24 cellular contexts compared by ENCODE assay signal in genomic region chr10:104486803-104487202, GRCh38.
A peak's percentile ranks its signal among the peaks of the same experiment; 100 is the strongest.
DNase-seq lines count a peak whose midpoint lies in the region; ATAC-seq, FAIRE-seq and TF ChIP-seq lines count a peak whose summit lies in the region.
"Had no signal": no experiment of that assay in that cellular context is flagged by ENCODE, and none has a peak within 500 bp of the region (broad histone marks: within the 10 kb centered on the region; RNA-seq: fewer than 3 reads in every experiment).

No MANE protein-coding gene starts in this region.

- H3K27ac Mint-ChIP-seq in nephron progenitor cell = peak overlapping the region; percentile 33
- H3K27ac Mint-ChIP-seq: CD14-positive monocyte; CD4-positive, alpha-beta T cell; CD8-positive, alpha-beta memory T cell; GM23338 had no signal

- no peak for TF ChIP-seq EP300 in K562 (IDR thresholded peaks at IDR 0.05; ENCODE audit: low read length)

- no peaks in the 10 kb centered on the region; a peak in 1 of 5 replicates for H3K27me3 ChIP-seq in K562 (ENCODE audit: control insufficient read depth in 2 of 2, insufficient read depth in 2 of 2, low read length in 2 of 2)
- H3K27me3 ChIP-seq: BE2C; BLaER1 treated with 17β-estradiol and CSF1 and Interleukin-3, amounts not matched to agents 10 nM and 100 nM had no signal

- no peaks in the 10 kb centered on the region for H3K9me3 ChIP-seq in HEK293 (ENCODE audit: control insufficient read depth, insufficient read depth, low read depth, low read length)
- no peaks in the 10 kb centered on the region for H3K9me3 ChIP-seq in K562 (replicated peaks; ENCODE audit: control insufficient read depth, insufficient read depth, low read depth, low read length)
- H3K9me3 ChIP-seq: BE2C; BLaER1 treated with 17β-estradiol and CSF1 and Interleukin-3, amounts not matched to agents 10 nM and 100 nM; HAP-1 had no signal

- DNase-seq in K562 (ENCODE audit: extremely low read depth in 1 of 4, low spot score in 3 of 4) (no peak), nephron progenitor cell (no peak), NCI-H1092 treated with DMSO at 0.1 percent for 48 hours (lab: John Stamatoyannopoulos, UW) (no peak), AG08395 (ENCODE audit: low spot score) (no peak), NCI-H1417 (lab: John Stamatoyannopoulos, UW) (no peak)
- DNase-seq: AML-193; BE2C; CD4-positive, alpha-beta T cell; CD8-positive, alpha-beta memory T cell; DMS 273 treated with DMSO at 0.1 percent for 48 hours; DMS79; EL; GDM1 had no signal

- H3K4me1 Mint-ChIP-seq in nephron progenitor cell = peaks cover 9% of the 10 kb centered on the region
- H3K4me1 Mint-ChIP-seq: CD8-positive, alpha-beta memory T cell had no signal

- H3K79me2 ChIP-seq in K562 (ENCODE audit: control insufficient read depth, insufficient read depth, low read length) = no peaks in the 10 kb centered on the region

- BruUV-seq in K562 (replicated peaks; lab: Mats Ljungman, UMichigan) = no TSS peak

- H3K4me3 ChIP-seq in HEK293 (ENCODE audit: low read depth, low read length) (no peak overlapping the region), K562 (no peak overlapping the region)
- H3K4me3 ChIP-seq: BLaER1 treated with 17β-estradiol and CSF1 and Interleukin-3, amounts not matched to agents 10 nM and 100 nM; GM12878; GM23338; HAP-1 had no signal

- TF ChIP-seq CTCF in HEK293 (tag by site-specific recombination; IDR thresholded peaks at IDR 0.05) (no peak), K562 (IDR thresholded peaks at IDR 0.05 in 2 of 3, conservative IDR thresholded peaks at IDR 0.05 in 1 of 3; ENCODE audit: insufficient read depth in 2 of 3, low read depth in 1 of 3, low read length in 3 of 3) (no peak), nephron progenitor cell (IDR thresholded peaks at IDR 0.05) (no peak)

- no peak for TF ChIP-seq POLR2A in K562 (conservative IDR thresholded peaks at IDR 0.05)

- intact Hi-C loops in K562 (cut with micrococcal nuclease) = no loop called here

- H3K4me1 ChIP-seq in HEK293 (ENCODE audit: control insufficient read depth, insufficient read depth, low read length) (no peaks in the 10 kb centered on the region), K562 (replicated peaks in 1 of 2; ENCODE audit: control insufficient read depth in 2 of 2, insufficient read depth in 2 of 2, low read length in 2 of 2) (no peaks in the 10 kb centered on the region)
- H3K4me1 ChIP-seq: BE2C; BLaER1 treated with 17β-estradiol and CSF1 and Interleukin-3, amounts not matched to agents 10 nM and 100 nM; HAP-1 had no signal

- H3K9me3 Mint-ChIP-seq in nephron progenitor cell = no peaks in the 10 kb centered on the region
- H3K9me3 Mint-ChIP-seq: CD14-positive monocyte; CD4-positive, alpha-beta T cell; GM23338 had no signal

- H3K36me3 ChIP-seq in HEK293 (ENCODE audit: control insufficient read depth in 2 of 2, insufficient read depth in 1 of 2, low read length in 2 of 2) (no peaks in the 10 kb centered on the region), K562 (ENCODE audit: control insufficient read depth, insufficient read depth, low read length) (no peaks in the 10 kb centered on the region)
- H3K36me3 ChIP-seq: BE2C; BLaER1 treated with 17β-estradiol and CSF1 and Interleukin-3, amounts not matched to agents 10 nM and 100 nM; HAP-1 had no signal

- H3K27ac ChIP-seq in HEK293 (ENCODE audit: extremely low read depth, low read depth, low read length) (no peak overlapping the region), K562 (ENCODE audit: extremely low read depth, low read depth, low read length) (no peak overlapping the region)
- H3K27ac ChIP-seq: 22Rv1; BLaER1 treated with 17β-estradiol and CSF1 and Interleukin-3, amounts not matched to agents 10 nM and 100 nM had no signal

- H2AFZ ChIP-seq in K562 (ENCODE audit: low read depth, low read length) = no peak overlapping the region
- H2AFZ ChIP-seq: GM23338 had no signal

- H3K27me3 Mint-ChIP-seq in nephron progenitor cell (ENCODE audit: low read depth, poor library complexity) = peaks cover 7% of the 10 kb centered on the region

- no peaks in the 10 kb centered on the region; the same call in 1 of the 2 replicates for H4K20me1 ChIP-seq in K562 (replicated peaks; ENCODE audit: control insufficient read depth, insufficient read depth, low read length)
- H4K20me1 ChIP-seq: BLaER1 treated with 17β-estradiol and CSF1 and Interleukin-3, amounts not matched to agents 10 nM and 100 nM had no signal

- no peaks in the 10 kb centered on the region for H3K9me1 ChIP-seq in K562 (ENCODE audit: control insufficient read depth, insufficient read depth, low read length)

- no peak for ATAC-seq in K562
- ATAC-seq: GM12878, GM23338 had no signal

- POLR2A ChIA-PET in HEK293 (lab: Yijun Ruan, JAX) = no interaction called here
- POLR2A ChIA-PET in K562 (lab: Yijun Ruan, JAX) = no interaction called here

- H3K9ac ChIP-seq in K562 (ENCODE audit: insufficient read depth in 1 of 2, low read depth in 2 of 2, low read length in 2 of 2) = no peak overlapping the region
- H3K9ac ChIP-seq: BLaER1 treated with 17β-estradiol and CSF1 and Interleukin-3, amounts not matched to agents 10 nM and 100 nM had no signal

- CTCF ChIA-PET in HEK293 (lab: Yijun Ruan, JAX) (interaction anchor here (0.9 to 1.3 kb wide), 2 partner anchors 9 to 80 kb away, joined by 3 to 4 read pairs; no protein-coding TSS in a partner anchor), K562 (lab: Yijun Ruan, JAX; ENCODE audit: low intra/inter-chr PET ratio) (no interaction called here)

- whole genome bisulfite sequencing in K562 (ENCODE audit: insufficient coverage, low coverage, missing lambda C conversion rate) = 0% methylated on average over 1 of the region's 1 CpG

- no peak for TF ChIP-seq RAD21 in K562 (CRISPR knock-in tag; conservative IDR thresholded peaks at IDR 0.05 in 1 of 2, IDR thresholded peaks at IDR 0.05 in 1 of 2)

- H3K4me3 Mint-ChIP-seq in nephron progenitor cell = no peak overlapping the region
- H3K4me3 Mint-ChIP-seq: CD14-positive monocyte; CD4-positive, alpha-beta T cell; GM23338 had no signal

- no peak overlapping the region for H3K4me2 ChIP-seq in K562 (ENCODE audit: insufficient read depth, low read length)
- H3K4me2 ChIP-seq: BLaER1 treated with 17β-estradiol and CSF1 and Interleukin-3, amounts not matched to agents 10 nM and 100 nM; GM23338 had no signal

- in situ Hi-C loops in K562 (cut with MboI) = no loop called here

- no peak for FAIRE-seq in K562 (lab: Jason Lieb, UNC)
- FAIRE-seq: A204.1, D721Med, GM12878, GM18507, H54 had no signal

- no peaks in the 10 kb centered on the region for H3K36me3 Mint-ChIP-seq in nephron progenitor cell (ENCODE audit: low read depth)
- H3K36me3 Mint-ChIP-seq: CD14-positive monocyte; CD8-positive, alpha-beta memory T cell had no signal

TF ChIP-seq in HEK293, 187 proteins besides CTCF, POLR2A, EP300 and RAD21:
- no peak for TF ChIP-seq ZNF280C (tag by site-specific recombination; IDR thresholded peaks at IDR 0.05)
- peak; percentile 93 for TF ChIP-seq ZNF623 (tag by site-specific recombination; IDR thresholded peaks at IDR 0.05)

TF ChIP-seq in K562, 482 proteins besides CTCF, POLR2A, EP300 and RAD21:
- TF ChIP-seq PTRF (tag; IDR thresholded peaks at IDR 0.05) = no peak
- TF ChIP-seq ZNF79 (CRISPR knock-in tag; IDR thresholded peaks at IDR 0.05; ENCODE audit: low read depth) = no peak
- no peak for TF ChIP-seq MXD1 (CRISPR knock-in tag; IDR thresholded peaks at IDR 0.05; ENCODE audit: borderline replicate concordance, poor library complexity, severe bottlenecking)
- no peak for TF ChIP-seq PBX2 (CRISPR knock-in tag; IDR thresholded peaks at IDR 0.05; ENCODE audit: low read depth)
- no peak for TF ChIP-seq PBX2 (tag; conservative IDR thresholded peaks at IDR 0.05; ENCODE audit: low read depth)
- peak; percentile 34 for TF ChIP-seq RBM25 (IDR thresholded peaks at IDR 0.05; ENCODE audit: low read depth, low read length, severe bottlenecking)
- TF ChIP-seq ZBTB1 (CRISPR knock-in tag; IDR thresholded peaks at IDR 0.05; ENCODE audit: borderline replicate concordance, low read depth) = no peak
